8 cellular contexts compared by ENCODE assay signal in the genomic region with DNA sequence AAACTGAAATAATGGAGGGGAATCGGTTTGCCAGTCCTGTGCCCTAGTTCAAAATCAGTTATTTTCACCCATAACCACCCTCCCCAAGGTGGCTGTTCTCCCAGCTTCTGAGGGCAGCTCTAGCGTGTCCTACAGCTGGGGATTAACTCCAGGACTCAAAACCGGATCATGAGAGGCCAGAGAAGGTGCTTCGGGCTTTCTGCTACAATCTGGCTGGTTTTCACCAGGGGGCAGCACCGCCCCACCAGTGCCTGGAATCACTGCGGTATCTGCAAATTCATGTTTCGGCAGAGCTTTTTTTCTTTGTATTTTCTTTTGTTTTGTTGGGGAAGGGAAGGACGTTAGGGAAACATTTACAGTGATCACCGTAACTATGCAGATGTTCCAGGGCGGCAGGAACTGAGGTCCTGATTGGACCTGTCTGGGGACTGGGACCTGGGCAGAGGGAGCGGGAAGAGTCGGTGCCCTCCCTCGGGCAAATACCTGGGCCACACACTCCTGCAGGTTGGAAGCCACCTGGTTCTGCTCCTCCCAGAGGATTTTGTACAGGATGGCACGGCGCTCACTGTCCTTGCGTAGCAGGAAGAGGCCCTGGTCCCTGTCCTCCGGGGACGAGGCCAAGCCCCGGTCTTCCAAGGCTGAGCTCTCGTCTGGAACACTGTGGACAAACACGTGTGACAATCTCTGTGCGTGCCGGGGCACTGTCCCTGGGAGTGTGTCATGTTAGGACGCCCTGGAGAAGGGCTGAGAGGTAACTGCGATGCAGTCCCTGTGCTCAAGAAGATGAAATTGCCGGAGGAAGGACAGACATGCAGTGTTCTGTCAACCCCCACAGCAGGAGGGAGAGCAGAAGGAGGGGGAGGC. TPM values are rescaled to one million over a fixed set of nuclear protein-coding genes. Genes with fewer than 3 reads are reported as not detected.
DNase-seq lines count a peak whose midpoint lies in the region; ATAC-seq and TF ChIP-seq lines count a peak whose summit lies in the region.

No MANE protein-coding gene starts in this region.

- peak overlapping the region; percentile 89 for H2AK9ac ChIP-seq in IMR-90 (replicated peaks; ENCODE audit: low read depth, low read length, poor library complexity)

- POLR2A ChIA-PET in IMR-90 (lab: Charles Lee; ENCODE audit: unreplicated experiment) = no interaction called here

- H3K4me1 ChIP-seq in IMR-90 (ENCODE audit: control insufficient read depth, insufficient read depth, low read length) = peaks cover 3% of the 10 kb centered on the region
- H3K4me1 ChIP-seq in SJCRH30 = no peaks in the 10 kb centered on the region
- H3K4me1 ChIP-seq in testis = no peaks in the 10 kb centered on the region

- in situ Hi-C loops in IMR-90 (cut with MboI; ENCODE audit: low sequenced_read_pairs) = loop anchor here (10.0 to 25.0 kb wide), 4 partner anchors 152 to 615 kb away; partner anchors contain the start of gene BCLAF3

- no peak overlapping the region; the same call in 1 of the 2 replicates for H2AK5ac ChIP-seq in IMR-90 (ENCODE audit: low read depth, low read length)

- no peak for TF ChIP-seq POLR2A in IMR-90 (IDR thresholded peaks at IDR 0.05; ENCODE audit: low read depth, low read length)
- no peak for TF ChIP-seq POLR2A in testis (IDR thresholded peaks at IDR 0.05)

- H3K79me1 ChIP-seq in IMR-90 (ENCODE audit: low read depth in 1 of 2, low read length in 2 of 2) = no peaks in the 10 kb centered on the region

- H3K4me3 ChIP-seq in IMR-90 (ENCODE audit: insufficient read depth, low read depth, low read length) (peak overlapping the region; percentile 42), SJCRH30 (peak overlapping the region; percentile 51), testis (no peak overlapping the region)

- no peaks in the 10 kb centered on the region for H4K20me1 ChIP-seq in IMR-90 (ENCODE audit: insufficient read depth, low read length)

- dilution Hi-C loops in IMR-90 (cut with HindIII; ENCODE audit: low sequenced_read_pairs, unreplicated experiment) = no loop called here

- no TSS peak for BruUV-seq in IMR-90 (replicated peaks; lab: Mats Ljungman, UMichigan)

- H4K5ac ChIP-seq in IMR-90 (ENCODE audit: low read depth, low read length) = no peak overlapping the region

- no peak overlapping the region; the same call in 1 of the 2 replicates for H3K14ac ChIP-seq in IMR-90 (replicated peaks; ENCODE audit: low read depth, low read length)

- TF ChIP-seq CTCF in C4-2B (conservative IDR thresholded peaks at IDR 0.05) (peak; percentile 80), IMR-90 (conservative IDR thresholded peaks at IDR 0.05; ENCODE audit: low read depth, low read length) (peak; percentile 79), omental fat pad (IDR thresholded peaks at IDR 0.05) (peak in 2 of 3 donors; percentile 4 to 6), testis (IDR thresholded peaks at IDR 0.05) (peak; percentile 25 to 57 (median 51))

- TF ChIP-seq RAD21 in IMR-90 (IDR thresholded peaks at IDR 0.05; ENCODE audit: low read length) = peak; percentile 80

- DNase-seq in IMR-90 (peak; percentile 59), SJCRH30 (peak; percentile 69 to 85), globus pallidus (ENCODE audit: low spot score) (peak; percentile 31), omental fat pad (ENCODE audit: low spot score) (no peak), testis (peak; percentile 68)
- peak; percentile 68 for DNase-seq in activated naive CD4-positive, alpha-beta T cell treated with Interleukin-2 at 50 U/mL for 16 hours

- H4K91ac ChIP-seq in IMR-90 (ENCODE audit: insufficient read depth, low read depth, low read length) = no peak overlapping the region

- H3K4me2 ChIP-seq in IMR-90 (ENCODE audit: low read depth, low read length) = peak overlapping the region; percentile 97

- H4K8ac ChIP-seq in IMR-90 (ENCODE audit: low read depth in 2 of 2, low read length in 2 of 2) = no peak overlapping the region; a peak in 1 of 4 replicates

- no peak overlapping the region for H2BK5ac ChIP-seq in IMR-90 (ENCODE audit: low read depth, low read length, poor library complexity, severe bottlenecking)

- WGBS in IMR-90 (ENCODE audit: extremely low coverage in 2 of 2, insufficient read length in 1 of 2), 2 experiments = 33% methylated on average over 11 of the region's 26 CpGs; no CpG with 5 or more reads in 1 of the 2 experiments
- 16 to 34% methylated on average over 5 to 26 of the region's 26 CpGs for WGBS in testis, 2 donors

- H3K56ac ChIP-seq in IMR-90 (ENCODE audit: extremely low read depth, insufficient read depth, low read length) = no peak overlapping the region

- H2BK20ac ChIP-seq in IMR-90 (ENCODE audit: low read depth, low read length) = no peak overlapping the region

- CTCF ChIA-PET in IMR-90 (lab: Yijun Ruan, JAX) = interaction anchor here (0.5 to 1.7 kb wide), 5 partner anchors 10 to 194 kb away, joined by 4 to 10 read pairs (median 4); no protein-coding TSS in a partner anchor

- H3K36me3 ChIP-seq in IMR-90 (ENCODE audit: control insufficient read depth, insufficient read depth, low read length) (no peaks in the 10 kb centered on the region), SJCRH30 (no peaks in the 10 kb centered on the region), testis (ENCODE audit: low read depth, missing control alignments) (no peaks in the 10 kb centered on the region)

- intact Hi-C loops in IMR-90 (cut with micrococcal nuclease) (loop anchor here (1.0 to 10.0 kb wide), 4 partner anchors 163 to 752 kb away; partner anchors contain the start of gene BCLAF3), testis (cut with DNase I; ENCODE audit: low total_unique reads) (no loop called here)

- H3K9me1 ChIP-seq in IMR-90 (ENCODE audit: insufficient read depth, low read length) = no peaks in the 10 kb centered on the region

- ATAC-seq in GM19351 (IDR thresholded peaks at IDR 0.05; ENCODE audit: unreplicated experiment) (peak; percentile 82), IMR-90 (ENCODE audit: low read depth) (peak; percentile 79), omental fat pad (ENCODE audit: low FRiP score) (peak; percentile 67)

- H2BK120ac ChIP-seq in IMR-90 (ENCODE audit: low read depth, low read length) = 0 out of 2 replicates have a peak overlapping the region, but pooled peaks have one; percentile 2

- H3K9ac ChIP-seq in IMR-90 (ENCODE audit: low read depth, low read length) = no peak overlapping the region

- H3K9me3 ChIP-seq in IMR-90 (ENCODE audit: control insufficient read depth, insufficient read depth, low read length) (no peaks in the 10 kb centered on the region), SJCRH30 (replicated peaks) (no peaks in the 10 kb centered on the region), testis (no peaks in the 10 kb centered on the region)

- peak overlapping the region; percentile 93 for H2AFZ ChIP-seq in IMR-90 (replicated peaks; ENCODE audit: low read length, poor library complexity)

- peaks cover 6% of the 10 kb centered on the region; the same call in 1 of the 2 replicates for H3K27me3 ChIP-seq in IMR-90 (ENCODE audit: control insufficient read depth, insufficient read depth, low read length)
- H3K27me3 ChIP-seq in SJCRH30 = no peaks in the 10 kb centered on the region
- no peaks in the 10 kb centered on the region for H3K27me3 ChIP-seq in testis

- no peak overlapping the region; the same call in 1 of the 2 replicates for H3K18ac ChIP-seq in IMR-90 (ENCODE audit: low read depth, low read length)

- H3K23ac ChIP-seq in IMR-90 (ENCODE audit: low read depth, low read length) = no peak overlapping the region

- peak overlapping the region; percentile 53 for H3K27ac ChIP-seq in C4-2B
- no peak overlapping the region for H3K27ac ChIP-seq in IMR-90 (ENCODE audit: insufficient read depth, low read length)
- no peak overlapping the region for H3K27ac ChIP-seq in SJCRH30
- no peak overlapping the region for H3K27ac ChIP-seq in testis

- H3K4ac ChIP-seq in IMR-90 (ENCODE audit: low read depth, low read length) = no peak overlapping the region; the same call in 1 of the 2 replicates

- no peak overlapping the region for H2BK15ac ChIP-seq in IMR-90 (ENCODE audit: low read depth, low read length)

TF ChIP-seq in IMR-90, 13 proteins besides CTCF, POLR2A, EP300 and RAD21:
- peak; percentile 59 for TF ChIP-seq SMC3 (IDR thresholded peaks at IDR 0.05; ENCODE audit: low read depth, low read length)
- no peak for TF ChIP-seq NFE2L2 (IDR thresholded peaks at IDR 0.05; ENCODE audit: low read depth, low read length)

RNA-seq across cellular contexts. Expression of gene PDHA1, which starts 28.7 kb away (rescaled TPM):
- total RNA-seq in IMR-90 (2012; rRNA removed) = 53.9 and 86.9 TPM in 2 replicates
- 141 and 147 TPM in 2 replicates for polyA plus RNA-seq in IMR-90 (2012; rRNA removed)
- 45.4 and 47.8 TPM in 2 replicates for polyA plus RNA-seq in IMR-90 (2012; cell fraction: cytosol; rRNA removed)
- 47.0 and 172 TPM in 2 replicates for polyA plus RNA-seq in IMR-90 (2012; cell fraction: nucleus; rRNA removed; ENCODE audit: low replicate concordance)
- total RNA-seq in SJCRH30 (2014; rRNA removed; shearing (Covaris generic)) = 378 and 393 TPM in 2 replicates
- total RNA-seq in omental fat pad = 10 to 100 TPM; 58.8 to 92.1 (median 70.4) TPM
- total RNA-seq in testis = 10 to 100 TPM; 45.4 to 69.2 TPM
- polyA plus RNA-seq in testis (ENCODE audit: insufficient read depth, low read depth, low replicate concordance) = 76.9 TPM

Comparison
In these comparisons a context has a peak if more than half of its experiments do, and no peak if none do; other contexts are left out.
1. CTCF ChIP-seq: peak in every context shown above with its lines; median percentile 80 in C4-2B; 79 in IMR-90; 51 in testis; 5 in omental fat pad.
2. H3K4me3 ChIP-seq: peak in IMR-90 (single experiment) and SJCRH30 (single experiment); none in testis (0 of 2).
3. Peak in every context shown above with its lines, with median percentiles within 50 percentile points of each other: ATAC-seq.